Comparison of ENCODE assay signal across 5 cellular contexts in genomic region chr11:61219016-61219415, GRCh38. TPM values are rescaled to one million over a fixed set of nuclear protein-coding genes. Genes with fewer than 3 reads are reported as not detected.
"Had no signal": no experiment of that assay in that cellular context is flagged by ENCODE, and none has a peak within 500 bp of the region (broad histone marks: within the 10 kb centered on the region; RNA-seq: fewer than 3 reads in every experiment).

No MANE protein-coding gene starts in this region.

RNA-seq across cellular contexts. Expression of gene PGA4, which starts 3.1 kb away (rescaled TPM):
- total RNA-seq: HepG2, HT-29, HT1080, IMR-90, K562 had no signal

RNA-seq across cellular contexts. Expression of gene PGA3, which starts 15.7 kb away (rescaled TPM):
- total RNA-seq: HepG2, HT-29, HT1080 had no signal

RNA-seq across cellular contexts. Expression of gene PGA5, which starts 22.0 kb away (rescaled TPM):
- total RNA-seq: HepG2, HT-29, HT1080, IMR-90, K562 had no signal
